ENCODE assay signal across 8 cellular contexts in the genomic region with DNA sequence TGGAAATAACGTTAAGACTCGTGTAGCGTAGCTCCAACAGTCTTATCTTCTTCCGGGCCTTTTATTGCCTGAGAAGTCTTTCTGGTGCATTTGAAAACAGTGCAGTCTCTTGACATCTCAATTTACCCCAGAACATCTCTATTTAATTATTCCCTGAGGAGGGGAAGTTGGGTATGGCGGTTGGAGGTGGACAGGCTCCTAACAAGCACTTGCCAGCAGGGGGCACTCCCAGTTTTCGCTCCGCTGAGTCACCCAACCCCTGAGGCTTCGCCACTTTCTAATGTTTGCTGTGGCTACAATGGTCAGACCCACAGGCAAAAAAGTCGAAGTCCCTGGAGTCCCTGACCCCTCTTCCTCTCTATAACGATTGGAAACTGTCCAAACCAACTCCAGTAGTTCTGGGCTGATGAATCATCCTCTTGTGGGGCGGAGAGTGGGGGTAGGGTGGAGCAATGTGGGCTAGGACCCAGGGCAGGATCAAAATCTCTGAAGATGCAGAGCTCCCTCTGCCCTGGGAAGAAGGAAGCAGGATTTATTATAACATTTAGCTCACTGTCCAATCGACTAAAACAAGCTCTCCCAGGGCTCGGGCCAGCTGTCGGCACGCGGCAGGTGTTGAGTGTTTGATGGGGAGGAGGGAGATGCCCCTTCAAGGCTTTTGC.
DNase-seq lines count a peak whose midpoint lies in the region; ATAC-seq and TF ChIP-seq lines count a peak whose summit lies in the region.

No MANE protein-coding gene starts in this region.

- WGBS in sigmoid colon, 2 donors: 40 to 69% methylated on average over 16 of the region's 16 CpGs

- no peak overlapping the region for H3K27ac ChIP-seq in A673 (ENCODE audit: low read depth, low read length, poor library complexity, severe bottlenecking)
- no peak overlapping the region for H3K27ac ChIP-seq in VCaP
- no peak overlapping the region for H3K27ac ChIP-seq in sigmoid colon

- no peaks in the 10 kb centered on the region for H3K4me1 Mint-ChIP-seq in natural killer cell

- H3K27me3 ChIP-seq in A673 (replicated peaks; ENCODE audit: insufficient read depth, low read depth, low read length, poor library complexity) (no peaks in the 10 kb centered on the region), sigmoid colon (no peaks in the 10 kb centered on the region)

- H3K27ac Mint-ChIP-seq in natural killer cell: no peak overlapping the region

- H3K9me3 ChIP-seq in A673 (ENCODE audit: low read depth, low read length, poor library complexity, severe bottlenecking) (no peaks in the 10 kb centered on the region), sigmoid colon (no peaks in the 10 kb centered on the region)

- no peak for TF ChIP-seq EP300 in sigmoid colon (IDR thresholded peaks at IDR 0.05)

- H3K36me3 Mint-ChIP-seq in natural killer cell: no peaks in the 10 kb centered on the region

- H3K4me3 ChIP-seq in A673 (ENCODE audit: low read depth, low read length, poor library complexity, severe bottlenecking): no peak overlapping the region
- no peak overlapping the region for H3K4me3 ChIP-seq in sigmoid colon

- CTCF ChIA-PET in A673 (lab: Charles Lee): no interaction called here

- H3K4me1 ChIP-seq in A673 (ENCODE audit: insufficient read depth, low read length, poor library complexity, severe bottlenecking) (peaks cover 10% of the 10 kb centered on the region), sigmoid colon (peaks cover 0 to 16% (median 10%) of the 10 kb centered on the region in 4 donors)

- BruUV-seq in A673 (replicated peaks; lab: Mats Ljungman, UMichigan): no TSS peak

- H3K9me3 Mint-ChIP-seq in natural killer cell: peaks cover 0 to 3% of the 10 kb centered on the region in 2 donors

- ATAC-seq in left cardiac atrium: peak; percentile 90 to 93
- no peak for ATAC-seq in natural killer cell

- no peaks in the 10 kb centered on the region for H3K36me3 ChIP-seq in A673 (ENCODE audit: insufficient read depth, low read length, poor library complexity, severe bottlenecking)
- no peaks in the 10 kb centered on the region for H3K36me3 ChIP-seq in sigmoid colon

- no peak overlapping the region for H3K4me3 Mint-ChIP-seq in natural killer cell

- POLR2A ChIA-PET in A673 (lab: Charles Lee; ENCODE audit: low non-redundant PET): no interaction called here

- no peaks in the 10 kb centered on the region for H3K27me3 Mint-ChIP-seq in natural killer cell (ENCODE audit: low read depth in 2 of 2)

- TF ChIP-seq CTCF in A673 (conservative IDR thresholded peaks at IDR 0.05; ENCODE audit: low read depth, low read length): peak; percentile 52
- peak; percentile 69 for TF ChIP-seq CTCF in GM12873 (IDR thresholded peaks at IDR 0.05; ENCODE audit: insufficient read depth, low read depth, low read length, missing control alignments)
- TF ChIP-seq CTCF in VCaP (conservative IDR thresholded peaks at IDR 0.05): peak; percentile 25; the same call in 1 of the 2 replicates
- peak in 3 of 4 experiments; percentile 43 to 65 (median 55) for TF ChIP-seq CTCF in sigmoid colon (IDR thresholded peaks at IDR 0.05)
- TF ChIP-seq CTCF in natural killer cell (IDR thresholded peaks at IDR 0.05): no peak

- intact Hi-C loops in A673 (cut with micrococcal nuclease; ENCODE audit: unreplicated experiment) (no loop called here), left cardiac atrium (cut with DNase I) (loop anchor here (10.0 kb wide), 2 partner anchors 99 to 519 kb away; no protein-coding TSS in a partner anchor), sigmoid colon (cut with DNase I) (loop anchor here (2.0 to 5.0 kb wide), 2 partner anchors 525 to 691 kb away; no protein-coding TSS in a partner anchor), natural killer cell (cut with micrococcal nuclease) (no loop called here)

- no peak for TF ChIP-seq POLR2A in sigmoid colon (IDR thresholded peaks at IDR 0.05)

- DNase-seq in A673 (ENCODE audit: low spot score) (peak; percentile 68), LoVo (ENCODE audit: low spot score) (peak; percentile 8), left cardiac atrium (peak; percentile 65), sigmoid colon (peak; percentile 72), natural killer cell (no peak)
- no peak for DNase-seq in central memory CD4-positive, alpha-beta T cell

Comparison
In these comparisons a context has a peak if more than half of its experiments do, and no peak if none do; other contexts are left out.
1. DNase-seq: peak in A673 (single experiment), LoVo (single experiment), left cardiac atrium (single experiment) and sigmoid colon (single experiment); none in natural killer cell (single experiment) and central memory CD4-positive, alpha-beta T cell (single experiment).
2. ATAC-seq: peak in left cardiac atrium (2 of 2); none in natural killer cell (0 of 3).
3. intact Hi-C loops: an anchor here in left cardiac atrium (10.0 kb wide) and sigmoid colon (2.0 to 5.0 kb wide); none called in A673 and natural killer cell.